2 cellular contexts compared by ENCODE assay signal in genomic region chr17:21191698-21192097, GRCh38.
TF ChIP-seq lines count a peak whose summit lies in the region.

No MANE protein-coding gene starts in this region.

TF ChIP-seq in HepG2, 621 proteins besides CTCF, POLR2A, EP300 and RAD21:
- no peak for TF ChIP-seq ZNF788 (CRISPR knock-in tag; IDR thresholded peaks at IDR 0.05; ENCODE audit: borderline replicate concordance)
- no peak for TF ChIP-seq ZBTB33 (CRISPR knock-in tag; IDR thresholded peaks at IDR 0.05)
- no peak for TF ChIP-seq ZNF432 (CRISPR knock-in tag; IDR thresholded peaks at IDR 0.05; ENCODE audit: borderline replicate concordance)
- no peak for TF ChIP-seq ZBTB10 (CRISPR knock-in tag; IDR thresholded peaks at IDR 0.05; ENCODE audit: borderline replicate concordance)
- no peak for TF ChIP-seq GATA4 (IDR thresholded peaks at IDR 0.05; ENCODE audit: borderline replicate concordance, low read depth)
- TF ChIP-seq SIN3B (IDR thresholded peaks at IDR 0.05; ENCODE audit: low read length) = no peak
- TF ChIP-seq TARDBP (CRISPR knock-in tag; IDR thresholded peaks at IDR 0.05) = no peak
- TF ChIP-seq ATAD3A (CRISPR knock-in tag; IDR thresholded peaks at IDR 0.05) = no peak
- no peak for TF ChIP-seq SP2 (CRISPR knock-in tag; IDR thresholded peaks at IDR 0.05)
- TF ChIP-seq, protein P1, sequence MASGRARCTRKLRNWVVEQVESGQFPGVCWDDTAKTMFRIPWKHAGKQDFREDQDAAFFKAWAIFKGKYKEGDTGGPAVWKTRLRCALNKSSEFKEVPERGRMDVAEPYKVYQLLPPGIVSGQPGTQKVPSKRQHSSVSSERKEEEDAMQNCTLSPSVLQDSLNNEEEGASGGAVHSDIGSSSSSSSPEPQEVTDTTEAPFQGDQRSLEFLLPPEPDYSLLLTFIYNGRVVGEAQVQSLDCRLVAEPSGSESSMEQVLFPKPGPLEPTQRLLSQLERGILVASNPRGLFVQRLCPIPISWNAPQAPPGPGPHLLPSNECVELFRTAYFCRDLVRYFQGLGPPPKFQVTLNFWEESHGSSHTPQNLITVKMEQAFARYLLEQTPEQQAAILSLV (CRISPR knock-in tag; IDR thresholded peaks at IDR 0.05; ENCODE audit: borderline replicate concordance) = no peak
- no peak for TF ChIP-seq MYNN (CRISPR knock-in tag; IDR thresholded peaks at IDR 0.05; ENCODE audit: low read depth)
- no peak for TF ChIP-seq YY1 (IDR thresholded peaks at IDR 0.05; ENCODE audit: insufficient read depth, insufficient replicate concordance, low read depth, low read length)
- TF ChIP-seq HHEX (CRISPR knock-in tag; IDR thresholded peaks at IDR 0.05) = no peak
- no peak for TF ChIP-seq RXRA (CRISPR knock-in tag; IDR thresholded peaks at IDR 0.05)
- TF ChIP-seq ZNF619 (CRISPR knock-in tag; IDR thresholded peaks at IDR 0.05) = no peak

TF ChIP-seq in SK-N-SH, 30 proteins besides CTCF, POLR2A, EP300 and RAD21:
- TF ChIP-seq GATA2 (CRISPR knock-in tag; IDR thresholded peaks at IDR 0.05) (no peak), RXRA (IDR thresholded peaks at IDR 0.05; ENCODE audit: borderline replicate concordance, low read depth) (no peak), FOXM1 (IDR thresholded peaks at IDR 0.05; ENCODE audit: low read depth) (no peak), SIN3A (IDR thresholded peaks at IDR 0.05; ENCODE audit: borderline replicate concordance, low read depth, low read length) (no peak), NRF1 (IDR thresholded peaks at IDR 0.05; ENCODE audit: low read depth, low read length) (no peak)
